In the genomic region with DNA sequence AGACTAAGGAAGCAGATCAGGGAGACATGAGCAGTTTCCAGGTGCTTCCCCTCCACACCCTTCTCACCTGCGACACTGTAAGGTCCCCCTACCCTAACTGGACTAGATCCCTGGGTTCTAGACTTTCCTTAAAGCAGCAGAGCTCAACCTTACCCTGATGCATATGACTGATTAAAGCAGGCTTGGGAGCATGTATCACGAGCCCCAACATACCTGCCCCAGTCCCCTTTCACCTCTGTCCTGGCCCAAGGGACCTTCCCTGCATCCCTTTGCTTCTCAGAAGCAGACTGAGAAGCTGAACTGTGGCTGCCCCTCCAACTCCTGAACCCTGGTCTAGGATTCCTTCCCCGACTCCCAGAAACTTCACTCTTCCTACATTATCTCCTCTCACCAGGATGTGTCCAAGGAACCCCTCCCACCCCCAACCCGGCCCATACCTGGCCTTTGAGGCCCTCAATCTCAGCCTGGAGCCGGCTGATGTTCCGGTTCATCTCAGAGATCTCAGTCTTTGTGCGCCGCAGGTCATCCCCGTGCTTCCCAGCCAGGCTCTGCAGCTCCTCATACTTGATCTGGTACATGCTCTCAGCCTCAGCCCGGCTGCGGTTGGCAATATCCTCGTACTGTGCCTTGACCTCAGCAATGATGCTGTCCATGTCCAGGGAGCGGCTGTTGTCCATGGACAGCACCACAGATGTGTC, we compare ENCODE assay signal across 1 cellular context.
TF ChIP-seq lines count a peak whose summit lies in the region.

No MANE protein-coding gene starts in this region.

TF ChIP-seq in HCT116, 20 proteins besides CTCF, POLR2A, EP300 and RAD21:
- TF ChIP-seq EZH2 (IDR thresholded peaks at IDR 0.05) (no peak), SIN3A (IDR thresholded peaks at IDR 0.05; ENCODE audit: low read depth) (no peak), FOSL1 (IDR thresholded peaks at IDR 0.05; ENCODE audit: low read depth) (no peak), POLR2AphosphoS5 (IDR thresholded peaks at IDR 0.05; ENCODE audit: low read depth, low read length) (no peak), ZNF274 (IDR thresholded peaks at IDR 0.05; ENCODE audit: low read depth, low read length) (no peak), EGR1 (IDR thresholded peaks at IDR 0.05; ENCODE audit: low read depth) (no peak), TCF7L2 (IDR thresholded peaks at IDR 0.05; ENCODE audit: borderline replicate concordance, extremely low read depth, insufficient read depth, insufficient read length) (no peak), JUND (IDR thresholded peaks at IDR 0.05) (no peak), YY1 (IDR thresholded peaks at IDR 0.05; ENCODE audit: extremely low read depth, insufficient replicate concordance, low read depth, low read length) (no peak), SRF (IDR thresholded peaks at IDR 0.05; ENCODE audit: low read depth) (no peak), CBX3 (IDR thresholded peaks at IDR 0.05; ENCODE audit: low read depth) (no peak), ELF1 (IDR thresholded peaks at IDR 0.05; ENCODE audit: borderline replicate concordance, low read depth) (no peak), CEBPB (IDR thresholded peaks at IDR 0.05; ENCODE audit: low read depth) (no peak), SP1 (IDR thresholded peaks at IDR 0.05; ENCODE audit: low read depth) (no peak)
- TF ChIP-seq, protein P1, sequence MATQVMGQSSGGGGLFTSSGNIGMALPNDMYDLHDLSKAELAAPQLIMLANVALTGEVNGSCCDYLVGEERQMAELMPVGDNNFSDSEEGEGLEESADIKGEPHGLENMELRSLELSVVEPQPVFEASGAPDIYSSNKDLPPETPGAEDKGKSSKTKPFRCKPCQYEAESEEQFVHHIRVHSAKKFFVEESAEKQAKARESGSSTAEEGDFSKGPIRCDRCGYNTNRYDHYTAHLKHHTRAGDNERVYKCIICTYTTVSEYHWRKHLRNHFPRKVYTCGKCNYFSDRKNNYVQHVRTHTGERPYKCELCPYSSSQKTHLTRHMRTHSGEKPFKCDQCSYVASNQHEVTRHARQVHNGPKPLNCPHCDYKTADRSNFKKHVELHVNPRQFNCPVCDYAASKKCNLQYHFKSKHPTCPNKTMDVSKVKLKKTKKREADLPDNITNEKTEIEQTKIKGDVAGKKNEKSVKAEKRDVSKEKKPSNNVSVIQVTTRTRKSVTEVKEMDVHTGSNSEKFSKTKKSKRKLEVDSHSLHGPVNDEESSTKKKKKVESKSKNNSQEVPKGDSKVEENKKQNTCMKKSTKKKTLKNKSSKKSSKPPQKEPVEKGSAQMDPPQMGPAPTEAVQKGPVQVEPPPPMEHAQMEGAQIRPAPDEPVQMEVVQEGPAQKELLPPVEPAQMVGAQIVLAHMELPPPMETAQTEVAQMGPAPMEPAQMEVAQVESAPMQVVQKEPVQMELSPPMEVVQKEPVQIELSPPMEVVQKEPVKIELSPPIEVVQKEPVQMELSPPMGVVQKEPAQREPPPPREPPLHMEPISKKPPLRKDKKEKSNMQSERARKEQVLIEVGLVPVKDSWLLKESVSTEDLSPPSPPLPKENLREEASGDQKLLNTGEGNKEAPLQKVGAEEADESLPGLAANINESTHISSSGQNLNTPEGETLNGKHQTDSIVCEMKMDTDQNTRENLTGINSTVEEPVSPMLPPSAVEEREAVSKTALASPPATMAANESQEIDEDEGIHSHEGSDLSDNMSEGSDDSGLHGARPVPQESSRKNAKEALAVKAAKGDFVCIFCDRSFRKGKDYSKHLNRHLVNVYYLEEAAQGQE (IDR thresholded peaks at IDR 0.05; ENCODE audit: low read depth) = no peak
- TF ChIP-seq, protein P2, sequence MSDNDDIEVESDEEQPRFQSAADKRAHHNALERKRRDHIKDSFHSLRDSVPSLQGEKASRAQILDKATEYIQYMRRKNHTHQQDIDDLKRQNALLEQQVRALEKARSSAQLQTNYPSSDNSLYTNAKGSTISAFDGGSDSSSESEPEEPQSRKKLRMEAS (IDR thresholded peaks at IDR 0.05) = no peak
- TF ChIP-seq, protein P3, sequence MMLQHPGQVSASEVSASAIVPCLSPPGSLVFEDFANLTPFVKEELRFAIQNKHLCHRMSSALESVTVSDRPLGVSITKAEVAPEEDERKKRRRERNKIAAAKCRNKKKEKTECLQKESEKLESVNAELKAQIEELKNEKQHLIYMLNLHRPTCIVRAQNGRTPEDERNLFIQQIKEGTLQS (IDR thresholded peaks at IDR 0.05) = no peak
- TF ChIP-seq, protein P4, sequence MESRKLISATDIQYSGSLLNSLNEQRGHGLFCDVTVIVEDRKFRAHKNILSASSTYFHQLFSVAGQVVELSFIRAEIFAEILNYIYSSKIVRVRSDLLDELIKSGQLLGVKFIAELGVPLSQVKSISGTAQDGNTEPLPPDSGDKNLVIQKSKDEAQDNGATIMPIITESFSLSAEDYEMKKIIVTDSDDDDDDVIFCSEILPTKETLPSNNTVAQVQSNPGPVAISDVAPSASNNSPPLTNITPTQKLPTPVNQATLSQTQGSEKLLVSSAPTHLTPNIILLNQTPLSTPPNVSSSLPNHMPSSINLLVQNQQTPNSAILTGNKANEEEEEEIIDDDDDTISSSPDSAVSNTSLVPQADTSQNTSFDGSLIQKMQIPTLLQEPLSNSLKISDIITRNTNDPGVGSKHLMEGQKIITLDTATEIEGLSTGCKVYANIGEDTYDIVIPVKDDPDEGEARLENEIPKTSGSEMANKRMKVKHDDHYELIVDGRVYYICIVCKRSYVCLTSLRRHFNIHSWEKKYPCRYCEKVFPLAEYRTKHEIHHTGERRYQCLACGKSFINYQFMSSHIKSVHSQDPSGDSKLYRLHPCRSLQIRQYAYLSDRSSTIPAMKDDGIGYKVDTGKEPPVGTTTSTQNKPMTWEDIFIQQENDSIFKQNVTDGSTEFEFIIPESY (IDR thresholded peaks at IDR 0.05; ENCODE audit: extremely low read depth, insufficient replicate concordance, low read length) = no peak
TF ChIP-seq in HCT116: peak in this region for 0.
